In the genomic region with DNA sequence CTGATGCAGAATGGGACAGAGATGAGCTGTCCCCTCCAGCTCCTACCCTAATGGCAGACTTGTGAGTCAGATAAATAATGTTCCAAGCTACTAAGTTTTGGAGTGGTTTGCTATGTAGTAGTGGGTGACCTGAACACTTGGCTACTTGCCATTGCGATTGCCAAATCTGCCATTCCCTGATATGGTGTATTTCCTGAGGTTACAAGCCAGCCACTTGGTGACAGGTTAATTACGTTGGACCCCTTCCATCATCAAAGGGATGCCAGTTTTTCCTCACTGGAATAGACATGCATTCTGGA, we compare ENCODE assay signal across 12 cellular contexts. TPM values are rescaled to one million over a fixed set of nuclear protein-coding genes. Genes with fewer than 3 reads are reported as not detected.
A peak's percentile ranks its signal among the peaks of the same experiment; 100 is the strongest.
DNase-seq lines count a peak whose midpoint lies in the region; ATAC-seq and TF ChIP-seq lines count a peak whose summit lies in the region.
"Had no signal": no experiment of that assay in that cellular context is flagged by ENCODE, and none has a peak within 500 bp of the region (broad histone marks: within the 10 kb centered on the region; RNA-seq: fewer than 3 reads in every experiment).

No MANE protein-coding gene starts in this region.

- WGBS in mesodermal cell (ENCODE audit: insufficient coverage in 2 of 2), 2 experiments, result 100% methylated on average over 1 to 2 of the region's 2 CpGs

- peaks cover 80% of the 10 kb centered on the region for H3K36me3 ChIP-seq in mesodermal cell (ENCODE audit: control insufficient read depth, insufficient read depth, low read length)

- no peak for ATAC-seq in CD4-positive, alpha-beta T cell (ENCODE audit: poor library complexity)
- ATAC-seq in HG02885 (IDR thresholded peaks at IDR 0.05; ENCODE audit: poor library complexity, unreplicated experiment), result no peak
- no peak for ATAC-seq in HG03378 (IDR thresholded peaks at IDR 0.05; ENCODE audit: unreplicated experiment)
- ATAC-seq in activated CD4-positive, alpha-beta T cell treated with anti-CD3 and anti-CD28 coated beads for 36 hours, result no peak
- ATAC-seq: stimulated activated naive B cell treated with anti-CD40 and anti-IgM and Interleukin-4, amounts not matched to agents 10 μg/mL and 1 μg/mL and 100 μg/mL, for 72 hours had no signal

- H3K4me3 ChIP-seq in mesodermal cell (ENCODE audit: extremely low read depth, insufficient read depth, low read length, poor library complexity, severe bottlenecking), result no peak overlapping the region

- POLR2A ChIA-PET in CD4-positive, alpha-beta T cell (lab: Charles Lee), result interaction anchor here (2.5 kb wide), 1 partner anchor 33 kb away, joined by 12 read pairs; the partner anchor contains the start of gene MORF4L1
- POLR2A ChIA-PET in activated CD4-positive, alpha-beta T cell treated with anti-CD3 and anti-CD28 coated beads for 36 hours (lab: Charles Lee), result interaction anchor here (0.9 kb wide), 1 partner anchor 26 kb away, joined by 5 read pairs; no protein-coding TSS in a partner anchor

- DNase-seq in CD4-positive, alpha-beta T cell, result no peak
- peak; percentile 54 for DNase-seq in NCI-H2029 treated with DMSO at 0.1 percent for 48 hours (lab: John Stamatoyannopoulos, UW)
- peak; percentile 81 to 84 for DNase-seq in dermis microvascular lymphatic vessel endothelial cell (ENCODE audit: low read depth in 2 of 2)
- DNase-seq in activated CD4-positive, alpha-beta T cell treated with anti-CD3 and anti-CD28 coated beads, Interleukin-2, amount 50 U/mL, for 4 hours, result no peak
- no peak for DNase-seq in activated CD4-positive, alpha-beta T cell treated with anti-CD3 and anti-CD28 coated beads for 36 hours
- DNase-seq: activated gamma-delta T cell treated with Interleukin-2 at 50 U/mL for 16 hours; NCI-H1694; stimulated activated naive B cell treated with anti-CD40 and anti-IgM and Interleukin-4, amounts not matched to agents 10 μg/mL and 1 μg/mL and 100 μg/mL, for 72 hours had no signal

- H3K9me3 ChIP-seq in CD4-positive, alpha-beta T cell (ENCODE audit: control insufficient read depth, low read length), result no peaks in the 10 kb centered on the region
- no peaks in the 10 kb centered on the region for H3K9me3 ChIP-seq in mesodermal cell (ENCODE audit: control insufficient read depth, low read length)

- H3K9me3 Mint-ChIP-seq in CD4-positive, alpha-beta T cell, result no peaks in the 10 kb centered on the region
- H3K9me3 Mint-ChIP-seq in activated CD4-positive, alpha-beta T cell treated with anti-CD3 and anti-CD28 coated beads for 36 hours (ENCODE audit: low read depth), result no peaks in the 10 kb centered on the region
- H3K9me3 Mint-ChIP-seq: stimulated activated naive B cell treated with anti-CD40 and anti-IgM and Interleukin-4, amounts not matched to agents 10 μg/mL and 1 μg/mL and 100 μg/mL, for 72 hours; T-helper 1 cell treated with Interleukin-12 subunit alpha and Interleukin-12 subunit beta and Interleukin-4 antibody, amounts not matched to agents 30 μg/mL and 1 μg/mL, for 36 hours had no signal

- H3K27me3 ChIP-seq in CD4-positive, alpha-beta T cell (ENCODE audit: control insufficient read depth, insufficient read depth, low read length), result no peaks in the 10 kb centered on the region

- H3K27ac Mint-ChIP-seq in CD4-positive, alpha-beta T cell, result peak overlapping the region; percentile 26
- H3K27ac Mint-ChIP-seq in activated CD4-positive, alpha-beta T cell treated with anti-CD3 and anti-CD28 coated beads for 36 hours, result no peak overlapping the region
- H3K27ac Mint-ChIP-seq: T-helper 1 cell treated with Interleukin-12 subunit alpha and Interleukin-12 subunit beta and Interleukin-4 antibody, amounts not matched to agents 30 μg/mL and 1 μg/mL, for 36 hours had no signal

- H3K4me3 Mint-ChIP-seq in CD4-positive, alpha-beta T cell, result no peak overlapping the region
- H3K4me3 Mint-ChIP-seq in activated CD4-positive, alpha-beta T cell treated with anti-CD3 and anti-CD28 coated beads for 36 hours, result no peak overlapping the region
- H3K4me3 Mint-ChIP-seq: stimulated activated naive B cell treated with anti-CD40 and anti-IgM and Interleukin-4, amounts not matched to agents 10 μg/mL and 1 μg/mL and 100 μg/mL, for 72 hours; T-helper 1 cell treated with Interleukin-12 subunit alpha and Interleukin-12 subunit beta and Interleukin-4 antibody, amounts not matched to agents 30 μg/mL and 1 μg/mL, for 36 hours had no signal

- peaks cover 31% of the 10 kb centered on the region for H3K4me1 Mint-ChIP-seq in CD4-positive, alpha-beta T cell (ENCODE audit: low read depth)
- H3K4me1 Mint-ChIP-seq in activated CD4-positive, alpha-beta T cell treated with anti-CD3 and anti-CD28 coated beads for 36 hours, result peaks cover 10% of the 10 kb centered on the region

- CTCF ChIA-PET in CD4-positive, alpha-beta T cell (lab: Charles Lee), result interaction anchor here (0.6 kb wide), 1 partner anchor 330 kb away, joined by 3 read pairs; no protein-coding TSS in a partner anchor
- CTCF ChIA-PET in activated CD4-positive, alpha-beta T cell treated with anti-CD3 and anti-CD28 coated beads for 36 hours (lab: Charles Lee), result interaction anchor here (0.7 to 1.2 kb wide), 3 partner anchors 16 to 272 kb away, joined by 3 to 4 read pairs (median 3); no protein-coding TSS in a partner anchor

- no peak overlapping the region for H3K27ac ChIP-seq in CD4-positive, alpha-beta T cell (ENCODE audit: low read depth, low read length)
- H3K27ac ChIP-seq in mesodermal cell (ENCODE audit: low read depth, low read length, severe bottlenecking), result peak overlapping the region; percentile 41

- peaks cover 95% of the 10 kb centered on the region for H3K36me3 Mint-ChIP-seq in CD4-positive, alpha-beta T cell (ENCODE audit: low read depth)
- H3K36me3 Mint-ChIP-seq in activated CD4-positive, alpha-beta T cell treated with anti-CD3 and anti-CD28 coated beads for 36 hours (ENCODE audit: low read depth), result peaks cover 71% of the 10 kb centered on the region

- intact Hi-C loops in CD4-positive, alpha-beta T cell (cut with DNase I, micrococcal nuclease), result loop anchor here in 1 of 2 experiments (10.0 kb wide), 1 partner anchor 371 kb away; no protein-coding TSS in a partner anchor
- intact Hi-C loops in activated CD4-positive, alpha-beta T cell treated with anti-CD3 and anti-CD28 coated beads for 36 hours (cut with DNase I, micrococcal nuclease), result loop anchor here in 1 of 2 experiments (5.0 kb wide), 1 partner anchor 276 kb away; no protein-coding TSS in a partner anchor

- peaks cover 8% of the 10 kb centered on the region for H3K4me1 ChIP-seq in mesodermal cell (ENCODE audit: control insufficient read depth, insufficient read depth, low read length, poor library complexity, severe bottlenecking)

- TF ChIP-seq CTCF in CD4-positive, alpha-beta T cell (IDR thresholded peaks at IDR 0.05), result no peak

- H3K27me3 Mint-ChIP-seq in CD4-positive, alpha-beta T cell, result no peaks in the 10 kb centered on the region
- H3K27me3 Mint-ChIP-seq in activated CD4-positive, alpha-beta T cell treated with anti-CD3 and anti-CD28 coated beads for 36 hours, result no peaks in the 10 kb centered on the region
- H3K27me3 Mint-ChIP-seq: stimulated activated naive B cell treated with anti-CD40 and anti-IgM and Interleukin-4, amounts not matched to agents 10 μg/mL and 1 μg/mL and 100 μg/mL, for 72 hours had no signal

RNA-seq across cellular contexts. Expression of gene MORF4L1, which starts 33.6 kb away (rescaled TPM):
- 100 to 1,000 TPM; 463 to 496 TPM for total RNA-seq in CD4-positive, alpha-beta T cell
- 301 and 329 TPM in 2 replicates for total RNA-seq in dermis microvascular lymphatic vessel endothelial cell
- 416 TPM for polyA plus RNA-seq in mesodermal cell (2013, experiment 1 of 2)
- polyA plus RNA-seq in mesodermal cell (2013, experiment 2 of 2), result 429 TPM
- total RNA-seq in activated CD4-positive, alpha-beta T cell treated with anti-CD3 and anti-CD28 coated beads for 36 hours, result 100 to 1,000 TPM; 260 to 353 TPM

RNA-seq across cellular contexts. Expression of gene CTSH, which starts 38.6 kb away (rescaled TPM):
- 10 to 100 TPM; 11.1 to 11.4 TPM for total RNA-seq in CD4-positive, alpha-beta T cell
- 62.8 and 112 TPM in 2 replicates for total RNA-seq in dermis microvascular lymphatic vessel endothelial cell
- 12.5 TPM for polyA plus RNA-seq in mesodermal cell (2013, experiment 1 of 2)
- 9.9 TPM for polyA plus RNA-seq in mesodermal cell (2013, experiment 2 of 2)
- 10 to 100 TPM; 11.2 to 15.1 TPM for total RNA-seq in activated CD4-positive, alpha-beta T cell treated with anti-CD3 and anti-CD28 coated beads for 36 hours

Comparison
In these comparisons a context has a peak if more than half of its experiments do, and no peak if none do; other contexts are left out.
1. DNase-seq: peak in NCI-H2029 treated with DMSO at 0.1 percent for 48 hours (single experiment) and dermis microvascular lymphatic vessel endothelial cell (2 of 2); none in CD4-positive, alpha-beta T cell (0 of 10), activated CD4-positive, alpha-beta T cell treated with anti-CD3 and anti-CD28 coated beads, Interleukin-2, amount 50 U/mL, for 4 hours (0 of 2) and activated CD4-positive, alpha-beta T cell treated with anti-CD3 and anti-CD28 coated beads for 36 hours (single experiment).